ENCODE assay signal across 13 cellular contexts in the genomic region with DNA sequence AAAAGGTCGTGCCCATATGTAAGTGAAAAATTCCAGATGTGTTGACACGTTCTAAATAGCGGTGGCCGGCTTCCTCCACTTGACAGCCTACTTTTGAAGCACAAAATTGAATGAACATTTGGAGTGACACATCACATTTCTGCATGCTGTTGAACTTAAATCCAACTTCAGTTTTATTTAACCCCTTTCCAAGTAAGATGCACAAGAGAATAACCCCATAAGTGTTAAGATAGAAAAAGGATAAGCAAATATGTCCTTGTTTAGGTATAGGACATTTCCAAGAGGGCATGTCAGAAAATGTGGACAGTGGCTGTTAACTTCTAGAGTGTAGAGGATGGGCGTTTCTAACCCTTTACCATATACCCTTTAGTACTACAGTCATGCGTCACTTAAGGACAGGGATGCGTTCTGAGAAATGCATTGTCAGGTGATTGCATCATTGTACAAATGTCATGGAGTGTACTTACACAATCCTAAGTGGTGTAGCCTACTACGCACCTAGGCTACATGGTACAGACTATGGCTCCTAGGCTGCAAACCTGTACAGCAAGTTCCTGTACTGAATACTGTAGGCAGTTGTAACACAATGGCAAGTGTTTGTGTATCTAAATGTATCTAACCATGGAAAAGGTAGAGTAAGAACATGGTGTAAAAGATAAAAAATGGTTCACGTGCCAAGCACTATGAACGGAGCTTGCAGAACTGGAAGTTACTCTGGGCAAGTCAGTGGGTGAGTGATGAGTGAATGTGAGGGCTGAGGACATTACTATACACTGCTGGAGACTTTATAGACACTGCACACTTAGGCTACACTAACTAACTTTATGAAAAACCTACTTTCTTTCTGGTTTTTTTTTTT.
"Had no signal": no experiment of that assay in that cellular context is flagged by ENCODE, and none has a peak within 500 bp of the region (broad histone marks: within the 10 kb centered on the region; RNA-seq: fewer than 3 reads in every experiment).

No MANE protein-coding gene starts in this region.

- H3K27ac ChIP-seq: ascending aorta, cardiac muscle cell, gastrocnemius medialis, left ventricle myocardium inferior, neural progenitor cell, ovary, VCaP had no signal

- H3K9ac ChIP-seq: neural progenitor cell had no signal

- H3K4me2 ChIP-seq: neural progenitor cell had no signal

- H3K4me3 ChIP-seq: ascending aorta, cardiac muscle cell, gastrocnemius medialis, left ventricle myocardium inferior, neural progenitor cell, ovary had no signal

- H3K9me3 Mint-ChIP-seq: activated naive CD8-positive, alpha-beta T cell treated with anti-CD3 and anti-CD28 coated beads, Interleukin-2, amount 50 U/mL, for 24 hours had no signal

- H3K4me3 Mint-ChIP-seq: activated naive CD8-positive, alpha-beta T cell treated with anti-CD3 and anti-CD28 coated beads, Interleukin-2, amount 50 U/mL, for 24 hours; activated T-helper 1 cell treated with anti-CD3 and anti-CD28 coated beads, Interleukin-12 subunit alpha, Interleukin-12 subunit beta, Interleukin-2, Interleukin-4 antibody, amounts not matched to agents 30 ng/mL and 10 ng/mL and 1 ng/mL, durations not matched to agents 14 hours and 24 hours and 36 hours; neural progenitor cell had no signal

- H3K9me3 ChIP-seq: ascending aorta, gastrocnemius medialis, ovary had no signal

- H3K36me3 ChIP-seq: ascending aorta, cardiac muscle cell, gastrocnemius medialis, left ventricle myocardium inferior, neural progenitor cell, ovary had no signal

- H3K27ac Mint-ChIP-seq: activated naive CD8-positive, alpha-beta T cell treated with anti-CD3 and anti-CD28 coated beads, Interleukin-2, amount 50 U/mL, for 24 hours; activated T-helper 1 cell treated with anti-CD3 and anti-CD28 coated beads, Interleukin-12 subunit alpha, Interleukin-12 subunit beta, Interleukin-2, Interleukin-4 antibody, amounts not matched to agents 30 ng/mL and 10 ng/mL and 1 ng/mL, durations not matched to agents 14 hours and 24 hours and 36 hours; neural progenitor cell had no signal

- DNase-seq: activated CD4-positive, alpha-beta T cell treated with anti-CD3 and anti-CD28 coated beads for 48 hours; activated naive CD4-positive, alpha-beta T cell; activated naive CD8-positive, alpha-beta T cell treated with anti-CD3 and anti-CD28 coated beads, Interleukin-2, amount 50 U/mL, for 24 hours; gastrocnemius medialis; left ventricle myocardium inferior; ovary; stimulated activated CD4-positive, alpha-beta T cell treated with anti-CD3 and anti-CD28 coated beads, Interleukin-12 subunit alpha, Interleukin-12 subunit beta, amount 100 ng/mL, for 4 hours; stimulated activated naive CD4-positive, alpha-beta T cell treated with Interleukin-2 at 50 U/mL for 16 hours had no signal

- H2AFZ ChIP-seq: neural progenitor cell had no signal

- ATAC-seq: activated naive CD8-positive, alpha-beta T cell treated with anti-CD3 and anti-CD28 coated beads, Interleukin-2, amount 50 U/mL, for 24 hours; gastrocnemius medialis had no signal

- H3K4me1 ChIP-seq: ascending aorta, neural progenitor cell had no signal

- H3K36me3 Mint-ChIP-seq: neural progenitor cell had no signal

- H3K27me3 ChIP-seq: ascending aorta, ovary had no signal
